ENCODE assay signal across 9 cellular contexts in genomic region chr17:38427160-38427949, GRCh38. TPM values are rescaled to one million over a fixed set of nuclear protein-coding genes. Genes with fewer than 3 reads are reported as not detected.
A peak's percentile ranks its signal among the peaks of the same experiment; 100 is the strongest.
DNase-seq lines count a peak whose midpoint lies in the region; ATAC-seq and TF ChIP-seq lines count a peak whose summit lies in the region.
"Had no signal": no experiment of that assay in that cellular context is flagged by ENCODE, and none has a peak within 500 bp of the region (broad histone marks: within the 10 kb centered on the region; RNA-seq: fewer than 3 reads in every experiment).

No MANE protein-coding gene starts in this region.

- H3K9me3 Mint-ChIP-seq in activated CD4-positive, alpha-beta T cell treated with anti-CD3 and anti-CD28 coated beads, Interleukin-2, amount 10 ng/mL, durations not matched to agents 7 days and 5 days, result no peaks in the 10 kb centered on the region

- CTCF ChIA-PET in activated CD4-positive, alpha-beta T cell treated with anti-CD3 and anti-CD28 coated beads, Interleukin-2, amount 10 ng/mL, durations not matched to agents 7 days and 5 days (lab: Charles Lee), result interaction anchor here (1.0 to 1.6 kb wide), 2 partner anchors 78 to 303 kb away, joined by 3 to 4 read pairs; no protein-coding TSS in a partner anchor

- H3K27me3 ChIP-seq in layer of hippocampus (ENCODE audit: control insufficient read depth, insufficient read depth, low read length) (no peaks in the 10 kb centered on the region), thoracic aorta (replicated peaks; ENCODE audit: insufficient read depth) (no peaks in the 10 kb centered on the region)

- peaks cover 26 to 52% of the 10 kb centered on the region in 2 donors for H3K4me1 ChIP-seq in thoracic aorta (ENCODE audit: control insufficient read depth in 1 of 2, low read depth in 2 of 2)

- no peak overlapping the region for H3K27ac Mint-ChIP-seq in activated CD4-positive, alpha-beta T cell treated with anti-CD3 and anti-CD28 coated beads, Interleukin-2, amount 10 ng/mL, durations not matched to agents 7 days and 5 days

- ATAC-seq in thoracic aorta (ENCODE audit: insufficient number of reproducible peaks, low FRiP score, low read depth), result no peak
- ATAC-seq in GM21737 (IDR thresholded peaks at IDR 0.05; ENCODE audit: unreplicated experiment), result no peak

- no peak for TF ChIP-seq CTCF in thoracic aorta (IDR thresholded peaks at IDR 0.05)

- H3K27ac ChIP-seq in angular gyrus (ENCODE audit: low read depth, low read length) (peak overlapping the region; percentile 98), layer of hippocampus (ENCODE audit: low read depth, low read length) (peak overlapping the region; percentile 91), thoracic aorta (peak overlapping the region; percentile 91 to 99)
- H3K27ac ChIP-seq: C4-2B had no signal

- POLR2A ChIA-PET in activated CD4-positive, alpha-beta T cell treated with anti-CD3 and anti-CD28 coated beads, Interleukin-2, amount 10 ng/mL, durations not matched to agents 7 days and 5 days (lab: Charles Lee), result no interaction called here

- H3K4me1 Mint-ChIP-seq in activated CD4-positive, alpha-beta T cell treated with anti-CD3 and anti-CD28 coated beads, Interleukin-2, amount 10 ng/mL, durations not matched to agents 7 days and 5 days, result peaks cover 8% of the 10 kb centered on the region

- no peaks in the 10 kb centered on the region for H3K36me3 Mint-ChIP-seq in activated CD4-positive, alpha-beta T cell treated with anti-CD3 and anti-CD28 coated beads, Interleukin-2, amount 10 ng/mL, durations not matched to agents 7 days and 5 days (ENCODE audit: low read depth)

- H3K27me3 Mint-ChIP-seq in activated CD4-positive, alpha-beta T cell treated with anti-CD3 and anti-CD28 coated beads, Interleukin-2, amount 10 ng/mL, durations not matched to agents 7 days and 5 days, result peaks cover 29% of the 10 kb centered on the region

- H3K4me3 Mint-ChIP-seq in activated CD4-positive, alpha-beta T cell treated with anti-CD3 and anti-CD28 coated beads, Interleukin-2, amount 10 ng/mL, durations not matched to agents 7 days and 5 days, result peak overlapping the region; percentile 58

- DNase-seq in activated CD4-positive, alpha-beta T cell treated with anti-CD3 and anti-CD28 coated beads, Interleukin-2, amount 10 ng/mL, durations not matched to agents 7 days and 5 days, result no peak
- no peak for DNase-seq in activated CD4-positive, alpha-beta T cell treated with anti-CD3 and anti-CD28 coated beads for 4 hours
- no peak for DNase-seq in thoracic aorta (ENCODE audit: low spot score)
- no peak for DNase-seq in GM19238 (ENCODE audit: insufficient read length, low spot score)
- no peak for DNase-seq in pons (ENCODE audit: low spot score)

- no peaks in the 10 kb centered on the region for H3K36me3 ChIP-seq in thoracic aorta

- H3K9me3 ChIP-seq in thoracic aorta, result no peaks in the 10 kb centered on the region

- H3K4me3 ChIP-seq in thoracic aorta, result peak overlapping the region; percentile 98

RNA-seq across cellular contexts. Expression of gene ARHGAP23, which starts 0.9 kb away (rescaled TPM):
- under 1 TPM; 0.17 to 0.23 TPM for total RNA-seq in activated CD4-positive, alpha-beta T cell treated with anti-CD3 and anti-CD28 coated beads, Interleukin-2, amount 10 ng/mL, durations not matched to agents 7 days and 5 days
- total RNA-seq in thoracic aorta, result 10 to 100 TPM; 87.1 to 89.2 TPM

Comparison
In these comparisons a context has a peak if more than half of its experiments do, and no peak if none do; other contexts are left out.
1. RNA of gene ARHGAP23, which starts 0.9 kb away (total RNA-seq): 87.1 to 89.2 TPM in thoracic aorta; 0.17 to 0.23 TPM in activated CD4-positive, alpha-beta T cell treated with anti-CD3 and anti-CD28 coated beads, Interleukin-2, amount 10 ng/mL, durations not matched to agents 7 days and 5 days; every median in the first group is over 10 times any median in the second.
2. Peak in every context shown above with its lines, with median percentiles within 50 percentile points of each other: H3K27ac ChIP-seq.